In genomic region chr9:22030101-22030598, GRCh38 we compare ENCODE assay signal across 8 cellular contexts. TPM values are rescaled to one million over a fixed set of nuclear protein-coding genes. Genes with fewer than 3 reads are reported as not detected.
DNase-seq lines count a peak whose midpoint lies in the region; ATAC-seq and TF ChIP-seq lines count a peak whose summit lies in the region.
"Had no signal": no experiment of that assay in that cellular context is flagged by ENCODE, and none has a peak within 500 bp of the region (broad histone marks: within the 10 kb centered on the region; RNA-seq: fewer than 3 reads in every experiment).

No MANE protein-coding gene starts in this region.

- DNase-seq in colonic mucosa (no peak), stromal cell of bone marrow (ENCODE audit: low read depth) (peak; percentile 60), NCI-H2081 treated with DMSO at 0.1 percent for 48 hours (lab: John Stamatoyannopoulos, UW) (no peak)
- no peak for DNase-seq in stimulated activated CD4-positive, alpha-beta T cell treated with anti-CD3 and anti-CD28 coated beads, Interleukin-4, amount 100 ng/mL, for 24 hours
- no peak for DNase-seq in CD4-positive, alpha-beta T cell

- H3K4me3 Mint-ChIP-seq in CD4-positive, alpha-beta T cell = no peak overlapping the region
- H3K4me3 Mint-ChIP-seq: stimulated activated naive CD8-positive, alpha-beta T cell treated with anti-CD3 and anti-CD28 coated beads, Interleukin-15, Interleukin-2, amounts not matched to agents 100 ng/mL and 50 ng/mL, for 24 hours had no signal

- H3K36me3 ChIP-seq in colonic mucosa = no peaks in the 10 kb centered on the region

- H3K9me3 Mint-ChIP-seq in CD4-positive, alpha-beta T cell = no peaks in the 10 kb centered on the region
- H3K9me3 Mint-ChIP-seq: stimulated activated naive CD8-positive, alpha-beta T cell treated with anti-CD3 and anti-CD28 coated beads, Interleukin-15, Interleukin-2, amounts not matched to agents 100 ng/mL and 50 ng/mL, for 24 hours had no signal

- CTCF ChIA-PET in CD4-positive, alpha-beta T cell (lab: Charles Lee) = no interaction called here

- no peaks in the 10 kb centered on the region for H3K27me3 ChIP-seq in colonic mucosa
- no peaks in the 10 kb centered on the region for H3K27me3 ChIP-seq in CD4-positive, alpha-beta T cell (ENCODE audit: control insufficient read depth, insufficient read depth, low read length)

- no peaks in the 10 kb centered on the region for H3K4me1 Mint-ChIP-seq in CD4-positive, alpha-beta T cell (ENCODE audit: low read depth)

- H3K27ac ChIP-seq in colonic mucosa = peak overlapping the region; percentile 1
- H3K27ac ChIP-seq in CD4-positive, alpha-beta T cell (ENCODE audit: low read depth, low read length) = no peak overlapping the region

- TF ChIP-seq CTCF in colonic mucosa (IDR thresholded peaks at IDR 0.05) = no peak
- no peak for TF ChIP-seq CTCF in CD4-positive, alpha-beta T cell (IDR thresholded peaks at IDR 0.05)

- H3K4me1 ChIP-seq in colonic mucosa = no peaks in the 10 kb centered on the region

- peaks cover 15% of the 10 kb centered on the region for H3K27me3 Mint-ChIP-seq in CD4-positive, alpha-beta T cell
- H3K27me3 Mint-ChIP-seq: stimulated activated naive CD8-positive, alpha-beta T cell treated with anti-CD3 and anti-CD28 coated beads, Interleukin-15, Interleukin-2, amounts not matched to agents 100 ng/mL and 50 ng/mL, for 24 hours had no signal

- POLR2A ChIA-PET in CD4-positive, alpha-beta T cell (lab: Charles Lee) = no interaction called here

- no peak overlapping the region for H3K4me3 ChIP-seq in colonic mucosa

- intact Hi-C loops in colonic mucosa (cut with DNase I) = no loop called here
- intact Hi-C loops in CD4-positive, alpha-beta T cell (cut with DNase I, micrococcal nuclease) = loop anchor here (10.0 kb wide), 3 partner anchors 425 to 705 kb away; no protein-coding TSS in a partner anchor

- ATAC-seq in GM21367 (IDR thresholded peaks at IDR 0.05; ENCODE audit: unreplicated experiment) (peak; percentile 92), HG03565 (IDR thresholded peaks at IDR 0.05; ENCODE audit: unreplicated experiment) (peak; percentile 88)
- ATAC-seq in CD4-positive, alpha-beta T cell (ENCODE audit: poor library complexity) = no peak

- H3K27ac Mint-ChIP-seq in CD4-positive, alpha-beta T cell = no peak overlapping the region
- H3K27ac Mint-ChIP-seq: stimulated activated naive CD8-positive, alpha-beta T cell treated with anti-CD3 and anti-CD28 coated beads, Interleukin-15, Interleukin-2, amounts not matched to agents 100 ng/mL and 50 ng/mL, for 24 hours had no signal

- H3K9me3 ChIP-seq in colonic mucosa = no peaks in the 10 kb centered on the region
- no peaks in the 10 kb centered on the region for H3K9me3 ChIP-seq in CD4-positive, alpha-beta T cell (ENCODE audit: control insufficient read depth, low read length)

- no peak overlapping the region for H3K9ac ChIP-seq in colonic mucosa (ENCODE audit: low read depth in 2 of 2, low read length in 2 of 2)

- no peaks in the 10 kb centered on the region for H3K36me3 Mint-ChIP-seq in CD4-positive, alpha-beta T cell (ENCODE audit: low read depth)

RNA-seq across cellular contexts. Expression of gene CDKN2B, which starts 21.0 kb away (rescaled TPM):
- total RNA-seq in colonic mucosa = 10 to 100 TPM; 57.0 to 76.6 TPM
- total RNA-seq in CD4-positive, alpha-beta T cell = not detected

RNA-seq across cellular contexts. Expression of gene CDKN2B-AS1, which starts 35.6 kb away (rescaled TPM):
- 10 to 100 TPM; 39.7 to 73.7 TPM for total RNA-seq in colonic mucosa
- total RNA-seq in CD4-positive, alpha-beta T cell = under 1 TPM; 0.25 to 0.30 TPM

RNA-seq across cellular contexts. Expression of gene CDKN2A, which starts 36.0 kb away (rescaled TPM):
- 1 to 10 TPM; 1.3 to 2.9 TPM for total RNA-seq in colonic mucosa
- under 1 TPM; 0.71 to 0.89 TPM for total RNA-seq in CD4-positive, alpha-beta T cell

Comparison
In these comparisons a context has a peak if more than half of its experiments do, and no peak if none do; other contexts are left out.
1. RNA of gene CDKN2B, which starts 21.0 kb away (total RNA-seq): 57.0 to 76.6 TPM in colonic mucosa; not detected in CD4-positive, alpha-beta T cell; every median in the first group is over 10 times any median in the second.
2. RNA of gene CDKN2B-AS1, which starts 35.6 kb away (total RNA-seq): 39.7 to 73.7 TPM in colonic mucosa; 0.25 to 0.30 TPM in CD4-positive, alpha-beta T cell; every median in the first group is over 10 times any median in the second.